In genomic region chr12:88952543-88952942, GRCh38 we compare ENCODE assay signal across 12 cellular contexts.
DNase-seq lines count a peak whose midpoint lies in the region; ATAC-seq, FAIRE-seq and TF ChIP-seq lines count a peak whose summit lies in the region.
"Had no signal": no experiment of that assay in that cellular context is flagged by ENCODE, and none has a peak within 500 bp of the region (broad histone marks: within the 10 kb centered on the region; RNA-seq: fewer than 3 reads in every experiment).

No MANE protein-coding gene starts in this region.

- H3K27me3 ChIP-seq in K562 (ENCODE audit: control insufficient read depth in 2 of 2, insufficient read depth in 2 of 2, low read length in 2 of 2), result no peaks in the 10 kb centered on the region

- no peak for ATAC-seq in K562
- no peak for ATAC-seq in HG02763 (IDR thresholded peaks at IDR 0.05; ENCODE audit: unreplicated experiment)

- H3K27me3 Mint-ChIP-seq in glutamatergic neuron (ENCODE audit: unreplicated experiment), result no peaks in the 10 kb centered on the region

- H3K4me3 Mint-ChIP-seq in glutamatergic neuron (ENCODE audit: unreplicated experiment), result no peak overlapping the region
- H3K4me3 Mint-ChIP-seq: CD4-positive, alpha-beta memory T cell had no signal

- H3K4me3 ChIP-seq in K562, result no peak overlapping the region
- H3K4me3 ChIP-seq: HAP-1 had no signal

- no peak for FAIRE-seq in K562 (lab: Jason Lieb, UNC)
- FAIRE-seq: endometrium had no signal

- TF ChIP-seq CTCF in K562 (IDR thresholded peaks at IDR 0.05 in 2 of 3, conservative IDR thresholded peaks at IDR 0.05 in 1 of 3; ENCODE audit: insufficient read depth in 2 of 3, low read depth in 1 of 3, low read length in 3 of 3) (no peak), glutamatergic neuron (IDR thresholded peaks at IDR 0.05; ENCODE audit: partially characterized antibody, unreplicated experiment) (no peak)

- in situ Hi-C loops in K562 (cut with MboI), result no loop called here

- H4K20me1 ChIP-seq in K562 (replicated peaks; ENCODE audit: control insufficient read depth, insufficient read depth, low read length), result no peaks in the 10 kb centered on the region

- DNase-seq in Daoy (ENCODE audit: low read depth), result peak; percentile 78
- peak; percentile 74 for DNase-seq in M059J (ENCODE audit: low read depth)
- no peak for DNase-seq in K562 (ENCODE audit: extremely low read depth in 1 of 4, low spot score in 3 of 4)
- DNase-seq in lung microvascular endothelial cell (ENCODE audit: low read depth in 2 of 2), result peak; percentile 83 to 85
- DNase-seq in glutamatergic neuron, result no peak
- DNase-seq in retina, result no peak
- no peak for DNase-seq in erythroblast (lab: John Stamatoyannopoulos, UW)
- DNase-seq: amygdala; CD4-positive, alpha-beta memory T cell had no signal

- no peaks in the 10 kb centered on the region for H3K9me3 Mint-ChIP-seq in glutamatergic neuron (ENCODE audit: unreplicated experiment)

- no peak overlapping the region for H3K9ac ChIP-seq in K562 (ENCODE audit: insufficient read depth in 1 of 2, low read depth in 2 of 2, low read length in 2 of 2)

- H3K9me1 ChIP-seq in K562 (ENCODE audit: control insufficient read depth, insufficient read depth, low read length), result no peaks in the 10 kb centered on the region

- H3K9me3 ChIP-seq in K562 (replicated peaks; ENCODE audit: control insufficient read depth, insufficient read depth, low read depth, low read length), result no peaks in the 10 kb centered on the region; the same call in none of the 2 replicates
- H3K9me3 ChIP-seq: HAP-1 had no signal

- TF ChIP-seq RAD21 in K562 (CRISPR knock-in tag; conservative IDR thresholded peaks at IDR 0.05 in 1 of 2, IDR thresholded peaks at IDR 0.05 in 1 of 2), result no peak

- no peaks in the 10 kb centered on the region for H3K79me2 ChIP-seq in K562 (ENCODE audit: control insufficient read depth, insufficient read depth, low read length)

- no TSS peak for BruUV-seq in K562 (replicated peaks; lab: Mats Ljungman, UMichigan)

- POLR2A ChIA-PET in K562 (lab: Yijun Ruan, JAX), result no interaction called here

- TF ChIP-seq POLR2A in K562 (conservative IDR thresholded peaks at IDR 0.05) (no peak), erythroblast (IDR thresholded peaks at IDR 0.05; ENCODE audit: low read length) (no peak)

- no peak overlapping the region for H3K4me2 ChIP-seq in K562 (ENCODE audit: insufficient read depth, low read length)

- H3K4me1 ChIP-seq in K562 (replicated peaks in 1 of 2; ENCODE audit: control insufficient read depth in 2 of 2, insufficient read depth in 2 of 2, low read length in 2 of 2), result no peaks in the 10 kb centered on the region

- TF ChIP-seq EP300 in K562 (IDR thresholded peaks at IDR 0.05; ENCODE audit: low read length), result no peak

- CTCF ChIA-PET in K562 (lab: Yijun Ruan, JAX; ENCODE audit: low intra/inter-chr PET ratio), result no interaction called here

- no peak overlapping the region for H3K27ac Mint-ChIP-seq in glutamatergic neuron (ENCODE audit: unreplicated experiment)

- H3K27ac ChIP-seq in K562 (ENCODE audit: extremely low read depth, low read depth, low read length), result no peak overlapping the region

- H2AFZ ChIP-seq in K562 (ENCODE audit: low read depth, low read length), result no peak overlapping the region

- no peaks in the 10 kb centered on the region for H3K4me1 Mint-ChIP-seq in glutamatergic neuron (ENCODE audit: low read depth, unreplicated experiment)

- no peaks in the 10 kb centered on the region for H3K36me3 Mint-ChIP-seq in glutamatergic neuron (ENCODE audit: unreplicated experiment)
- H3K36me3 Mint-ChIP-seq: CD4-positive, alpha-beta memory T cell had no signal

- intact Hi-C loops in K562 (cut with micrococcal nuclease), result no loop called here

- WGBS in K562 (ENCODE audit: insufficient coverage, low coverage, missing lambda C conversion rate), result 0% methylated on average over 1 of the region's 1 CpG

- H3K36me3 ChIP-seq in K562 (ENCODE audit: control insufficient read depth, insufficient read depth, low read length), result no peaks in the 10 kb centered on the region
- H3K36me3 ChIP-seq: HAP-1 had no signal

TF ChIP-seq in K562, 482 proteins besides CTCF, POLR2A, EP300 and RAD21:
- TF ChIP-seq THRB (CRISPR knock-in tag; conservative IDR thresholded peaks at IDR 0.05), result no peak
- peak; percentile 52 for TF ChIP-seq NFIX (CRISPR knock-in tag; IDR thresholded peaks at IDR 0.05; ENCODE audit: low read depth)
- TF ChIP-seq NFIC (IDR thresholded peaks at IDR 0.05), result peak; percentile 69

Comparison
In these comparisons a context has a peak if more than half of its experiments do, and no peak if none do; other contexts are left out.
1. DNase-seq: peak in Daoy (single experiment), M059J (single experiment) and lung microvascular endothelial cell (2 of 2); none in K562 (0 of 4), glutamatergic neuron (single experiment), retina (single experiment) and erythroblast (0 of 2).